ENCODE assay signal across 24 cellular contexts in genomic region chr10:55476129-55476528, GRCh38.
"Had no signal": no experiment of that assay in that cellular context is flagged by ENCODE, and none has a peak within 500 bp of the region (broad histone marks: within the 10 kb centered on the region; RNA-seq: fewer than 3 reads in every experiment).

No MANE protein-coding gene starts in this region.

- H3K27me3 ChIP-seq: colonic mucosa, left lung, spleen, suprapubic skin, tibial artery had no signal

- H3K36me3 Mint-ChIP-seq: activated naive CD4-positive, alpha-beta T cell treated with anti-CD3 and anti-CD28 coated beads, Interleukin-2, amount 50 U/mL, for 24 hours had no signal

- H3K36me3 ChIP-seq: colonic mucosa, left lung, lower lobe of right lung, spleen, suprapubic skin, tibial artery had no signal

- H3K4me1 Mint-ChIP-seq: activated naive CD4-positive, alpha-beta T cell treated with anti-CD3 and anti-CD28 coated beads, Interleukin-2, amount 50 U/mL, for 24 hours; activated naive CD8-positive, alpha-beta T cell treated with anti-CD3 and anti-CD28 coated beads, Interleukin-2, amount 50 U/mL, for 24 hours; WTC11 had no signal

- H3K27me3 Mint-ChIP-seq: activated CD8-positive, alpha-beta T cell treated with anti-CD3 and anti-CD28 coated beads for 36 hours; activated naive CD4-positive, alpha-beta T cell treated with anti-CD3 and anti-CD28 coated beads, Interleukin-2, amount 50 U/mL, for 24 hours; activated naive CD8-positive, alpha-beta T cell treated with anti-CD3 and anti-CD28 coated beads, Interleukin-2, amount 50 U/mL, for 24 hours; natural killer cell treated with Interleukin-12 subunit alpha and Interleukin-12 subunit beta and Interleukin-15 and Interleukin-18, amount 100 ng/mL, for 72 hours had no signal

- H3K4me1 ChIP-seq: colonic mucosa, left lung, lower lobe of right lung, spleen, suprapubic skin, tibial artery had no signal

- H3K9me3 ChIP-seq: colonic mucosa, lower lobe of right lung, tibial artery had no signal

- H3K27ac ChIP-seq: colonic mucosa, dorsolateral prefrontal cortex, left lung, lower lobe of right lung, spleen, suprapubic skin, tibial artery had no signal

- DNase-seq: activated CD4-positive, alpha-beta T cell treated with anti-CD3 and anti-CD28 coated beads for 1 hour; activated CD4-positive, alpha-beta T cell treated with anti-CD3 and anti-CD28 coated beads, Interleukin-2, amount 50 U/mL, for 1 hour; activated CD8-positive, alpha-beta T cell treated with anti-CD3 and anti-CD28 coated beads for 36 hours; activated naive CD8-positive, alpha-beta T cell treated with anti-CD3 and anti-CD28 coated beads, Interleukin-2, amount 50 U/mL, for 24 hours; activated T-cell treated with anti-CD3 and anti-CD28 coated beads, Interleukin-2, amount 50 U/mL, for 48 hours; amygdala; colonic mucosa; dorsolateral prefrontal cortex; effector memory CD4-positive, alpha-beta T cell; left lung; lower lobe of right lung; mesendoderm; posterior cingulate gyrus; right cardiac atrium; spleen; stimulated activated naive CD4-positive, alpha-beta T cell; SW 1271; tibial artery had no signal

- H3K4me3 Mint-ChIP-seq: activated CD8-positive, alpha-beta T cell treated with anti-CD3 and anti-CD28 coated beads for 36 hours; activated naive CD4-positive, alpha-beta T cell treated with anti-CD3 and anti-CD28 coated beads, Interleukin-2, amount 50 U/mL, for 24 hours; activated naive CD8-positive, alpha-beta T cell treated with anti-CD3 and anti-CD28 coated beads, Interleukin-2, amount 50 U/mL, for 24 hours; natural killer cell treated with Interleukin-12 subunit alpha and Interleukin-12 subunit beta and Interleukin-15 and Interleukin-18, amount 100 ng/mL, for 72 hours; T-helper 1 cell treated with Interleukin-12 subunit alpha and Interleukin-12 subunit beta and Interleukin-4 antibody, amounts not matched to agents 30 μg/mL and 1 μg/mL, for 36 hours; WTC11 had no signal

- H3K27ac Mint-ChIP-seq: activated CD8-positive, alpha-beta T cell treated with anti-CD3 and anti-CD28 coated beads for 36 hours; activated naive CD4-positive, alpha-beta T cell treated with anti-CD3 and anti-CD28 coated beads, Interleukin-2, amount 50 U/mL, for 24 hours; activated naive CD8-positive, alpha-beta T cell treated with anti-CD3 and anti-CD28 coated beads, Interleukin-2, amount 50 U/mL, for 24 hours; activated T-helper 2 cell treated with anti-CD3 and anti-CD28 coated beads, Interferon-gamma antibody, Interleukin-2, Interleukin-4, amounts not matched to agents 10 μg/mL and 5 μg/mL and 100 μg/mL, durations not matched to agents 14 hours and 24 hours and 36 hours; natural killer cell treated with Interleukin-12 subunit alpha and Interleukin-12 subunit beta and Interleukin-15 and Interleukin-18, amount 100 ng/mL, for 72 hours; T-helper 1 cell treated with Interleukin-12 subunit alpha and Interleukin-12 subunit beta and Interleukin-4 antibody, amounts not matched to agents 30 μg/mL and 1 μg/mL, for 36 hours; WTC11 had no signal

- H3K4me3 ChIP-seq: colonic mucosa, dorsolateral prefrontal cortex, left lung, lower lobe of right lung, spleen, suprapubic skin, tibial artery had no signal

- ATAC-seq: activated CD8-positive, alpha-beta T cell treated with anti-CD3 and anti-CD28 coated beads for 36 hours; activated naive CD8-positive, alpha-beta T cell treated with anti-CD3 and anti-CD28 coated beads, Interleukin-2, amount 50 U/mL, for 24 hours; left lung; lower lobe of right lung; natural killer cell treated with Interleukin-12 subunit alpha and Interleukin-12 subunit beta and Interleukin-15 and Interleukin-18, amount 100 ng/mL, for 72 hours; right cardiac atrium; WTC11 had no signal
